ENCODE assay signal across 23 cellular contexts in genomic region chr7:121500659-121501058, GRCh38.
DNase-seq lines count a peak whose midpoint lies in the region; ATAC-seq and TF ChIP-seq lines count a peak whose summit lies in the region.
"Had no signal": no experiment of that assay in that cellular context is flagged by ENCODE, and none has a peak within 500 bp of the region (broad histone marks: within the 10 kb centered on the region; RNA-seq: fewer than 3 reads in every experiment).

No MANE protein-coding gene starts in this region.

- no peak overlapping the region for H3K4me3 Mint-ChIP-seq in activated CD4-positive, alpha-beta T cell treated with anti-CD3 and anti-CD28 coated beads for 36 hours
- H3K4me3 Mint-ChIP-seq in T-helper 17 cell: no peak overlapping the region
- H3K4me3 Mint-ChIP-seq in natural killer cell treated with Interleukin-12 subunit alpha and Interleukin-12 subunit beta and Interleukin-15 and Interleukin-18, amount 100 ng/mL, for 72 hours: no peak overlapping the region
- H3K4me3 Mint-ChIP-seq: activated CD4-positive, alpha-beta T cell treated with anti-CD3 and anti-CD28 coated beads, Interleukin-2, amount 10 ng/mL, durations not matched to agents 7 days and 5 days; neural progenitor cell had no signal

- peaks cover 6% of the 10 kb centered on the region; the same call in 1 of the 2 replicates for H3K36me3 ChIP-seq in PC-3 (ENCODE audit: low read depth, low read length)
- H3K36me3 ChIP-seq: HAP-1, heart left ventricle, MG63, neural progenitor cell, stomach, upper lobe of left lung had no signal

- H3K4me3 ChIP-seq in PC-3 (ENCODE audit: low read length) (no peak overlapping the region), coronary artery (no peak overlapping the region)
- H3K4me3 ChIP-seq: HAP-1, heart left ventricle, MG63, neural progenitor cell, stomach, upper lobe of left lung had no signal

- peaks cover 9% of the 10 kb centered on the region for H3K9me3 ChIP-seq in PC-3 (ENCODE audit: low read length)
- H3K9me3 ChIP-seq in T-helper 17 cell (ENCODE audit: control insufficient read depth, low read length, poor library complexity, severe bottlenecking): no peaks in the 10 kb centered on the region
- H3K9me3 ChIP-seq: MG63 had no signal

- H3K27ac ChIP-seq in PC-3 (ENCODE audit: low read length) (no peak overlapping the region), coronary artery (no peak overlapping the region)
- H3K27ac ChIP-seq: heart left ventricle, HL-60, neural progenitor cell, stomach, upper lobe of left lung had no signal

- no peak for TF ChIP-seq CTCF in PC-3 (conservative IDR thresholded peaks at IDR 0.05; ENCODE audit: low read depth, low read length)
- TF ChIP-seq CTCF in coronary artery (IDR thresholded peaks at IDR 0.05): no peak

- POLR2A ChIA-PET in activated CD4-positive, alpha-beta T cell treated with anti-CD3 and anti-CD28 coated beads for 36 hours (lab: Charles Lee): no interaction called here
- POLR2A ChIA-PET in PC-3 (lab: Charles Lee; ENCODE audit: unreplicated experiment): no interaction called here

- no peaks in the 10 kb centered on the region for H4K20me1 ChIP-seq in PC-3 (ENCODE audit: low read length)

- H3K4me2 ChIP-seq in PC-3 (ENCODE audit: low read length): no peak overlapping the region
- H3K4me2 ChIP-seq: neural progenitor cell had no signal

- H3K79me2 ChIP-seq in PC-3 (ENCODE audit: low read length): no peaks in the 10 kb centered on the region

- ATAC-seq in activated CD4-positive, alpha-beta T cell treated with anti-CD3 and anti-CD28 coated beads for 36 hours: peak; percentile 11
- ATAC-seq in GM18861 (IDR thresholded peaks at IDR 0.05; ENCODE audit: unreplicated experiment): peak; percentile 50
- 0 out of 2 replicates have a peak, but pooled peaks have one; percentile 18 for ATAC-seq in PC-3
- ATAC-seq in T-helper 17 cell: no peak
- no peak for ATAC-seq in natural killer cell treated with Interleukin-12 subunit alpha and Interleukin-12 subunit beta and Interleukin-15 and Interleukin-18, amount 100 ng/mL, for 72 hours
- ATAC-seq: heart left ventricle, left ventricle myocardium superior had no signal

- no TSS peak for BruUV-seq in PC-3 (replicated peaks; lab: Mats Ljungman, UMichigan)

- H2AFZ ChIP-seq in PC-3 (ENCODE audit: low read length): no peak overlapping the region
- H2AFZ ChIP-seq: neural progenitor cell had no signal

- peak; percentile 13 for DNase-seq in activated CD4-positive, alpha-beta T cell treated with anti-CD3 and anti-CD28 coated beads for 36 hours
- no peak for DNase-seq in activated CD4-positive, alpha-beta T cell treated with anti-CD3 and anti-CD28 coated beads for 4 hours
- DNase-seq in PC-3: peak; percentile 14
- DNase-seq in kidney tubule cell (ENCODE audit: low spot score): peak; percentile 51
- DNase-seq in coronary artery (ENCODE audit: low spot score): no peak
- DNase-seq in T-helper 17 cell: no peak
- no peak for DNase-seq in natural killer cell treated with Interleukin-12 subunit alpha and Interleukin-12 subunit beta and Interleukin-15 and Interleukin-18, amount 100 ng/mL, for 72 hours (ENCODE audit: low spot score)
- DNase-seq: activated CD4-positive, alpha-beta T cell treated with anti-CD3 and anti-CD28 coated beads, Interleukin-2, amount 10 ng/mL, durations not matched to agents 7 days and 5 days; activated effector memory CD4-positive, alpha-beta T cell treated with Interleukin-2 at 50 U/mL for 16 hours; anterior cingulate cortex; DND-41; heart left ventricle; IMR-90; left ventricle myocardium superior; MG63; Right ventricle myocardium superior; stomach; upper lobe of left lung had no signal

- H3K4me1 ChIP-seq in PC-3 (ENCODE audit: insufficient read depth, low read length): 0 out of 2 replicates have a peak, but pooled peaks cover 6% of the 10 kb centered on the region
- H3K4me1 ChIP-seq: HAP-1, stomach, upper lobe of left lung had no signal

- no peaks in the 10 kb centered on the region for H3K36me3 Mint-ChIP-seq in activated CD4-positive, alpha-beta T cell treated with anti-CD3 and anti-CD28 coated beads for 36 hours (ENCODE audit: low read depth)
- no peaks in the 10 kb centered on the region for H3K36me3 Mint-ChIP-seq in T-helper 17 cell (ENCODE audit: low read depth)
- H3K36me3 Mint-ChIP-seq in natural killer cell treated with Interleukin-12 subunit alpha and Interleukin-12 subunit beta and Interleukin-15 and Interleukin-18, amount 100 ng/mL, for 72 hours: peaks cover 20% of the 10 kb centered on the region
- H3K36me3 Mint-ChIP-seq: neural progenitor cell had no signal

- peaks cover 16% of the 10 kb centered on the region for H3K4me1 Mint-ChIP-seq in activated CD4-positive, alpha-beta T cell treated with anti-CD3 and anti-CD28 coated beads for 36 hours
- H3K4me1 Mint-ChIP-seq in T-helper 17 cell: no peaks in the 10 kb centered on the region
- H3K4me1 Mint-ChIP-seq in natural killer cell treated with Interleukin-12 subunit alpha and Interleukin-12 subunit beta and Interleukin-15 and Interleukin-18, amount 100 ng/mL, for 72 hours (ENCODE audit: low read depth in 2 of 2): peaks cover 2 to 4% of the 10 kb centered on the region in 2 donors
- H3K4me1 Mint-ChIP-seq: activated CD4-positive, alpha-beta T cell treated with anti-CD3 and anti-CD28 coated beads, Interleukin-2, amount 10 ng/mL, durations not matched to agents 7 days and 5 days; neural progenitor cell had no signal

- H3F3A ChIP-seq in PC-3 (ENCODE audit: low read length, unreplicated experiment): peaks cover 6% of the 10 kb centered on the region

- no peaks in the 10 kb centered on the region for H3K9me2 ChIP-seq in PC-3 (replicated peaks; ENCODE audit: low read length)

- no peak overlapping the region for H3K27ac Mint-ChIP-seq in activated CD4-positive, alpha-beta T cell treated with anti-CD3 and anti-CD28 coated beads for 36 hours
- H3K27ac Mint-ChIP-seq in T-helper 17 cell: no peak overlapping the region
- no peak overlapping the region for H3K27ac Mint-ChIP-seq in natural killer cell treated with Interleukin-12 subunit alpha and Interleukin-12 subunit beta and Interleukin-15 and Interleukin-18, amount 100 ng/mL, for 72 hours
- H3K27ac Mint-ChIP-seq: activated CD4-positive, alpha-beta T cell treated with anti-CD3 and anti-CD28 coated beads, Interleukin-2, amount 10 ng/mL, durations not matched to agents 7 days and 5 days; neural progenitor cell; progenitor cell of endocrine pancreas had no signal

- H3K9ac ChIP-seq in PC-3 (ENCODE audit: low read length): no peak overlapping the region
- H3K9ac ChIP-seq: neural progenitor cell had no signal

- intact Hi-C loops in activated CD4-positive, alpha-beta T cell treated with anti-CD3 and anti-CD28 coated beads for 36 hours (cut with DNase I, micrococcal nuclease): loop anchor here in 1 of 2 experiments (2.0 kb wide), 2 partner anchors 44 to 62 kb away; no protein-coding TSS in a partner anchor
- intact Hi-C loops in PC-3 (cut with micrococcal nuclease): no loop called here

- CTCF ChIA-PET in activated CD4-positive, alpha-beta T cell treated with anti-CD3 and anti-CD28 coated beads for 36 hours (lab: Charles Lee): interaction anchor here (1.3 kb wide), 1 partner anchor 13 kb away, joined by 3 read pairs; no protein-coding TSS in a partner anchor
- CTCF ChIA-PET in PC-3 (lab: Charles Lee): no interaction called here

- H3K9me3 Mint-ChIP-seq in activated CD4-positive, alpha-beta T cell treated with anti-CD3 and anti-CD28 coated beads for 36 hours (ENCODE audit: low read depth): peaks cover 21% of the 10 kb centered on the region
- peaks cover 13% of the 10 kb centered on the region for H3K9me3 Mint-ChIP-seq in natural killer cell treated with Interleukin-12 subunit alpha and Interleukin-12 subunit beta and Interleukin-15 and Interleukin-18, amount 100 ng/mL, for 72 hours

- H3K27me3 Mint-ChIP-seq in activated CD4-positive, alpha-beta T cell treated with anti-CD3 and anti-CD28 coated beads for 36 hours: peaks cover 7% of the 10 kb centered on the region
- H3K27me3 Mint-ChIP-seq in T-helper 17 cell: peaks cover 6% of the 10 kb centered on the region
- H3K27me3 Mint-ChIP-seq in natural killer cell treated with Interleukin-12 subunit alpha and Interleukin-12 subunit beta and Interleukin-15 and Interleukin-18, amount 100 ng/mL, for 72 hours: no peaks in the 10 kb centered on the region
- H3K27me3 Mint-ChIP-seq: progenitor cell of endocrine pancreas had no signal

- no peaks in the 10 kb centered on the region for H3K27me3 ChIP-seq in PC-3 (ENCODE audit: low read length)
- H3K27me3 ChIP-seq: heart left ventricle, MG63, neural progenitor cell, stomach, upper lobe of left lung had no signal

Comparison
In these comparisons a context has a peak if more than half of its experiments do, and no peak if none do; other contexts are left out.
1. DNase-seq: peak in activated CD4-positive, alpha-beta T cell treated with anti-CD3 and anti-CD28 coated beads for 36 hours (single experiment), PC-3 (single experiment) and kidney tubule cell (single experiment); none in activated CD4-positive, alpha-beta T cell treated with anti-CD3 and anti-CD28 coated beads for 4 hours (0 of 2), coronary artery (single experiment), T-helper 17 cell (0 of 3) and natural killer cell treated with Interleukin-12 subunit alpha and Interleukin-12 subunit beta and Interleukin-15 and Interleukin-18, amount 100 ng/mL, for 72 hours (single experiment).
2. ATAC-seq: peak in activated CD4-positive, alpha-beta T cell treated with anti-CD3 and anti-CD28 coated beads for 36 hours (single experiment), GM18861 (single experiment) and PC-3 (single experiment); none in T-helper 17 cell (single experiment) and natural killer cell treated with Interleukin-12 subunit alpha and Interleukin-12 subunit beta and Interleukin-15 and Interleukin-18, amount 100 ng/mL, for 72 hours (0 of 2).